In genomic region chr12:64220046-64220445, GRCh38 we compare ENCODE assay signal across 22 cellular contexts. TPM values are rescaled to one million over a fixed set of nuclear protein-coding genes. Genes with fewer than 3 reads are reported as not detected.
A peak's percentile ranks its signal among the peaks of the same experiment; 100 is the strongest.
DNase-seq lines count a peak whose midpoint lies in the region; ATAC-seq and TF ChIP-seq lines count a peak whose summit lies in the region.
"Had no signal": no experiment of that assay in that cellular context is flagged by ENCODE, and none has a peak within 500 bp of the region (broad histone marks: within the 10 kb centered on the region; RNA-seq: fewer than 3 reads in every experiment).

No MANE protein-coding gene starts in this region.

- no peak overlapping the region for H2AFZ ChIP-seq in PC-3 (ENCODE audit: low read length)

- H3K4me3 ChIP-seq in PC-3 (ENCODE audit: low read length) (no peak overlapping the region), spleen (no peak overlapping the region)
- H3K4me3 ChIP-seq: GM23248, prostate gland, tibial artery had no signal

- H3K36me3 ChIP-seq in PC-3 (ENCODE audit: low read depth, low read length), result no peaks in the 10 kb centered on the region
- peaks cover 0 to 7% (median 0%) of the 10 kb centered on the region in 6 donors for H3K36me3 ChIP-seq in spleen
- H3K36me3 ChIP-seq: prostate gland had no signal

- no peaks in the 10 kb centered on the region for H3K9me2 ChIP-seq in PC-3 (replicated peaks; ENCODE audit: low read length)

- DNase-seq in stimulated activated naive CD8-positive, alpha-beta T cell treated with anti-CD3 and anti-CD28 coated beads, Interleukin-15, amount 100 ng/mL, for 72 hours, result no peak
- DNase-seq in PC-3, result no peak
- no peak for DNase-seq in spleen
- no peak for DNase-seq in AG08395 (ENCODE audit: low spot score)
- no peak for DNase-seq in NCI-H1048 (lab: John Stamatoyannopoulos, UW)
- DNase-seq in ecto neural progenitor cell (ENCODE audit: low spot score), result no peak
- DNase-seq: activated B cell treated with CpG ODN at 0.5 μM for 24 hours; CD4-positive, alpha-beta T cell; cortex of kidney; DMS 273 treated with DMSO at 0.1 percent for 48 hours; GF-D8; GM23248; NCI-H1105; NCI-H524 treated with DMSO at 0.1 percent for 48 hours; SIG-M5; stimulated activated CD4-positive, alpha-beta T cell treated with anti-CD3 and anti-CD28 coated beads, Interleukin-1b, Interleukin-23, amount 100 ng/mL, for 48 hours; tibial artery had no signal

- intact Hi-C loops in PC-3 (cut with micrococcal nuclease), result loop anchor here (5.0 kb wide), 2 partner anchors 38 to 133 kb away; no protein-coding TSS in a partner anchor
- intact Hi-C loops in spleen (cut with DNase I; ENCODE audit: low total_unique reads), result no loop called here

- CTCF ChIA-PET in PC-3 (lab: Charles Lee), result no interaction called here

- TF ChIP-seq CTCF in PC-3 (conservative IDR thresholded peaks at IDR 0.05; ENCODE audit: low read depth, low read length) (no peak), brain (conservative IDR thresholded peaks at IDR 0.05) (no peak), spleen (IDR thresholded peaks at IDR 0.05 in 8 of 11, conservative IDR thresholded peaks at IDR 0.05 in 3 of 11) (no peak)

- peak overlapping the region; percentile 19 for H3K4me2 ChIP-seq in PC-3 (ENCODE audit: low read length)

- ATAC-seq in stimulated activated naive CD8-positive, alpha-beta T cell treated with anti-CD3 and anti-CD28 coated beads, Interleukin-15, amount 100 ng/mL, for 72 hours, result no peak
- ATAC-seq in PC-3, result no peak
- ATAC-seq: stimulated activated memory B cell treated with anti-CD40 and anti-IgM and Interleukin-4, amounts not matched to agents 10 μg/mL and 1 μg/mL and 100 μg/mL, for 72 hours had no signal

- H3K27me3 ChIP-seq in PC-3 (ENCODE audit: low read length), result no peaks in the 10 kb centered on the region
- H3K27me3 ChIP-seq in spleen (replicated peaks in 1 of 7), result no peaks in the 10 kb centered on the region
- H3K27me3 ChIP-seq: tibial artery had no signal

- H3K4me1 ChIP-seq in PC-3 (ENCODE audit: insufficient read depth, low read length), result peaks cover 14% of the 10 kb centered on the region
- H3K4me1 ChIP-seq in spleen, result peaks cover 9 to 47% (median 35%) of the 10 kb centered on the region in 6 donors
- H3K4me1 ChIP-seq: prostate gland had no signal

- H3K4me1 Mint-ChIP-seq in stimulated activated naive CD8-positive, alpha-beta T cell treated with anti-CD3 and anti-CD28 coated beads, Interleukin-15, Interleukin-2, amounts not matched to agents 100 ng/mL and 50 ng/mL, for 24 hours (ENCODE audit: low read depth), result peaks cover 37% of the 10 kb centered on the region
- H3K4me1 Mint-ChIP-seq in stimulated activated naive CD8-positive, alpha-beta T cell treated with anti-CD3 and anti-CD28 coated beads, Interleukin-15, amount 100 ng/mL, for 72 hours, result peaks cover 32% of the 10 kb centered on the region
- peaks cover 39% of the 10 kb centered on the region for H3K4me1 Mint-ChIP-seq in brain

- H3K9ac ChIP-seq in PC-3 (ENCODE audit: low read length), result no peak overlapping the region
- H3K9ac ChIP-seq: GM23248 had no signal

- no peak for TF ChIP-seq POLR2A in spleen (IDR thresholded peaks at IDR 0.05)

- no peak overlapping the region for H3K27ac Mint-ChIP-seq in stimulated activated naive CD8-positive, alpha-beta T cell treated with anti-CD3 and anti-CD28 coated beads, Interleukin-15, Interleukin-2, amounts not matched to agents 100 ng/mL and 50 ng/mL, for 24 hours
- H3K27ac Mint-ChIP-seq in stimulated activated naive CD8-positive, alpha-beta T cell treated with anti-CD3 and anti-CD28 coated beads, Interleukin-15, amount 100 ng/mL, for 72 hours, result no peak overlapping the region
- no peak overlapping the region for H3K27ac Mint-ChIP-seq in brain
- H3K27ac Mint-ChIP-seq: activated B cell treated with CpG ODN at 0.5 μM for 24 hours had no signal

- H3K9me3 ChIP-seq in PC-3 (ENCODE audit: low read length) (no peaks in the 10 kb centered on the region), spleen (no peaks in the 10 kb centered on the region)
- H3K9me3 ChIP-seq: prostate gland, tibial artery had no signal

- H3F3A ChIP-seq in PC-3 (ENCODE audit: low read length, unreplicated experiment), result no peaks in the 10 kb centered on the region

- BruUV-seq in PC-3 (replicated peaks; lab: Mats Ljungman, UMichigan), result no TSS peak

- H3K27me3 Mint-ChIP-seq in stimulated activated naive CD8-positive, alpha-beta T cell treated with anti-CD3 and anti-CD28 coated beads, Interleukin-15, Interleukin-2, amounts not matched to agents 100 ng/mL and 50 ng/mL, for 24 hours, result no peaks in the 10 kb centered on the region
- peaks cover under 1% of the 10 kb centered on the region for H3K27me3 Mint-ChIP-seq in stimulated activated naive CD8-positive, alpha-beta T cell treated with anti-CD3 and anti-CD28 coated beads, Interleukin-15, amount 100 ng/mL, for 72 hours
- H3K27me3 Mint-ChIP-seq in brain, result peaks cover 8% of the 10 kb centered on the region
- H3K27me3 Mint-ChIP-seq: activated B cell treated with CpG ODN at 0.5 μM for 24 hours; stimulated activated memory B cell treated with anti-CD40 and anti-IgM and Interleukin-4, amounts not matched to agents 10 μg/mL and 1 μg/mL and 100 μg/mL, for 72 hours had no signal

- 91 to 96% (median 94%) methylated on average over 3 of the region's 3 CpGs for WGBS in spleen, 5 donors

- H3K36me3 Mint-ChIP-seq in stimulated activated naive CD8-positive, alpha-beta T cell treated with anti-CD3 and anti-CD28 coated beads, Interleukin-15, Interleukin-2, amounts not matched to agents 100 ng/mL and 50 ng/mL, for 24 hours (ENCODE audit: low read depth), result peaks cover 3% of the 10 kb centered on the region
- peaks cover 3% of the 10 kb centered on the region for H3K36me3 Mint-ChIP-seq in brain
- H3K36me3 Mint-ChIP-seq: mesothelial cell of epicardium had no signal

- POLR2A ChIA-PET in PC-3 (lab: Charles Lee; ENCODE audit: unreplicated experiment), result no interaction called here

- peaks cover 14% of the 10 kb centered on the region for H3K79me2 ChIP-seq in PC-3 (ENCODE audit: low read length)

- no peaks in the 10 kb centered on the region for H4K20me1 ChIP-seq in PC-3 (ENCODE audit: low read length)

- no peaks in the 10 kb centered on the region for H3K9me3 Mint-ChIP-seq in stimulated activated naive CD8-positive, alpha-beta T cell treated with anti-CD3 and anti-CD28 coated beads, Interleukin-15, Interleukin-2, amounts not matched to agents 100 ng/mL and 50 ng/mL, for 24 hours
- no peaks in the 10 kb centered on the region for H3K9me3 Mint-ChIP-seq in stimulated activated naive CD8-positive, alpha-beta T cell treated with anti-CD3 and anti-CD28 coated beads, Interleukin-15, amount 100 ng/mL, for 72 hours
- H3K9me3 Mint-ChIP-seq in brain, result peaks cover 0 to 3% (median 0%) of the 10 kb centered on the region in 5 experiments
- H3K9me3 Mint-ChIP-seq: activated B cell treated with CpG ODN at 0.5 μM for 24 hours; CD4-positive, alpha-beta T cell; mesothelial cell of epicardium; stimulated activated memory B cell treated with anti-CD40 and anti-IgM and Interleukin-4, amounts not matched to agents 10 μg/mL and 1 μg/mL and 100 μg/mL, for 72 hours had no signal

- H3K27ac ChIP-seq in PC-3 (ENCODE audit: low read length) (no peak overlapping the region), spleen (peak overlapping the region in 2 of 8 donors; percentile 67 to 75)
- H3K27ac ChIP-seq: GM23248, prostate gland, tibial artery had no signal

- peak overlapping the region; percentile 42 for H3K4me3 Mint-ChIP-seq in stimulated activated naive CD8-positive, alpha-beta T cell treated with anti-CD3 and anti-CD28 coated beads, Interleukin-15, Interleukin-2, amounts not matched to agents 100 ng/mL and 50 ng/mL, for 24 hours
- H3K4me3 Mint-ChIP-seq in stimulated activated naive CD8-positive, alpha-beta T cell treated with anti-CD3 and anti-CD28 coated beads, Interleukin-15, amount 100 ng/mL, for 72 hours, result peak overlapping the region in 1 of 2 donors; percentile 41
- peak overlapping the region; percentile 41 to 69 (median 57) for H3K4me3 Mint-ChIP-seq in brain
- H3K4me3 Mint-ChIP-seq: activated B cell treated with CpG ODN at 0.5 μM for 24 hours; stimulated activated memory B cell treated with anti-CD40 and anti-IgM and Interleukin-4, amounts not matched to agents 10 μg/mL and 1 μg/mL and 100 μg/mL, for 72 hours had no signal

RNA-seq across cellular contexts. Expression of gene KICS2, which starts 2.0 kb away (rescaled TPM):
- 11.9 and 16.4 TPM in 2 replicates for total RNA-seq in PC-3 (2014; rRNA removed)
- polyA plus RNA-seq in brain (ENCODE audit: insufficient read depth, low read depth, low replicate concordance), result 3.2 TPM
- 10 to 100 TPM in 6 of 7 donors, 1 to 10 TPM in 1; 9.5 to 26.2 (median 15.3) TPM for total RNA-seq in spleen
- 1 to 10 TPM; 6.6 to 8.6 (median 8.1) TPM for polyA plus RNA-seq in spleen
